Comparison of ENCODE assay signal across 8 cellular contexts in genomic region chr11:13315517-13316432, GRCh38.
A peak's percentile ranks its signal among the peaks of the same experiment; 100 is the strongest.
DNase-seq lines count a peak whose midpoint lies in the region; ATAC-seq lines count a peak whose summit lies in the region.
"Had no signal": no experiment of that assay in that cellular context is flagged by ENCODE, and none has a peak within 500 bp of the region (broad histone marks: within the 10 kb centered on the region; RNA-seq: fewer than 3 reads in every experiment).

No MANE protein-coding gene starts in this region.

- H3K27ac Mint-ChIP-seq in effector memory CD8-positive, alpha-beta T cell = peak overlapping the region; percentile 72 to 85
- H3K27ac Mint-ChIP-seq in stimulated activated memory B cell treated with anti-CD40 and anti-IgM and Interleukin-4, amounts not matched to agents 10 μg/mL and 1 μg/mL and 100 μg/mL, for 72 hours = peak overlapping the region; percentile 62

- intact Hi-C loops in head of caudate nucleus (cut with DNase I) = no loop called here

- H3K27me3 Mint-ChIP-seq in effector memory CD8-positive, alpha-beta T cell = no peaks in the 10 kb centered on the region
- H3K27me3 Mint-ChIP-seq in stimulated activated memory B cell treated with anti-CD40 and anti-IgM and Interleukin-4, amounts not matched to agents 10 μg/mL and 1 μg/mL and 100 μg/mL, for 72 hours = no peaks in the 10 kb centered on the region

- ATAC-seq in GM19023 (IDR thresholded peaks at IDR 0.05; ENCODE audit: unreplicated experiment) (peak; percentile 17), HG03432 (IDR thresholded peaks at IDR 0.05; ENCODE audit: unreplicated experiment) (peak; percentile 29)
- ATAC-seq in effector memory CD8-positive, alpha-beta T cell (replicated peaks) = no peak
- ATAC-seq in stimulated activated memory B cell treated with anti-CD40 and anti-IgM and Interleukin-4, amounts not matched to agents 10 μg/mL and 1 μg/mL and 100 μg/mL, for 72 hours = peak; percentile 57

- H3K4me3 Mint-ChIP-seq in effector memory CD8-positive, alpha-beta T cell = peak overlapping the region; percentile 34 to 57
- H3K4me3 Mint-ChIP-seq in stimulated activated memory B cell treated with anti-CD40 and anti-IgM and Interleukin-4, amounts not matched to agents 10 μg/mL and 1 μg/mL and 100 μg/mL, for 72 hours = no peak overlapping the region

- peaks cover 13% of the 10 kb centered on the region for H3K36me3 Mint-ChIP-seq in effector memory CD8-positive, alpha-beta T cell (ENCODE audit: insufficient read depth)
- peaks cover 28% of the 10 kb centered on the region for H3K36me3 Mint-ChIP-seq in stimulated activated memory B cell treated with anti-CD40 and anti-IgM and Interleukin-4, amounts not matched to agents 10 μg/mL and 1 μg/mL and 100 μg/mL, for 72 hours

- H3K4me1 Mint-ChIP-seq in effector memory CD8-positive, alpha-beta T cell (ENCODE audit: low read depth in 2 of 2) = peaks cover 72 to 92% of the 10 kb centered on the region in 2 donors
- peaks cover 72% of the 10 kb centered on the region for H3K4me1 Mint-ChIP-seq in stimulated activated memory B cell treated with anti-CD40 and anti-IgM and Interleukin-4, amounts not matched to agents 10 μg/mL and 1 μg/mL and 100 μg/mL, for 72 hours

- no peak for DNase-seq in effector memory CD8-positive, alpha-beta T cell
- no peak for DNase-seq in putamen (ENCODE audit: low spot score)
- no peak for DNase-seq in activated CD4-positive, alpha-beta T cell treated with anti-CD3 and anti-CD28 coated beads, Interleukin-2, amount 50 U/mL, for 48 hours
- DNase-seq in head of caudate nucleus = no peak
- DNase-seq: NCI-H774 had no signal

- H3K9me3 Mint-ChIP-seq in effector memory CD8-positive, alpha-beta T cell = no peaks in the 10 kb centered on the region
- H3K9me3 Mint-ChIP-seq in stimulated activated memory B cell treated with anti-CD40 and anti-IgM and Interleukin-4, amounts not matched to agents 10 μg/mL and 1 μg/mL and 100 μg/mL, for 72 hours = no peaks in the 10 kb centered on the region
